18 cellular contexts compared by ENCODE assay signal in the genomic region with DNA sequence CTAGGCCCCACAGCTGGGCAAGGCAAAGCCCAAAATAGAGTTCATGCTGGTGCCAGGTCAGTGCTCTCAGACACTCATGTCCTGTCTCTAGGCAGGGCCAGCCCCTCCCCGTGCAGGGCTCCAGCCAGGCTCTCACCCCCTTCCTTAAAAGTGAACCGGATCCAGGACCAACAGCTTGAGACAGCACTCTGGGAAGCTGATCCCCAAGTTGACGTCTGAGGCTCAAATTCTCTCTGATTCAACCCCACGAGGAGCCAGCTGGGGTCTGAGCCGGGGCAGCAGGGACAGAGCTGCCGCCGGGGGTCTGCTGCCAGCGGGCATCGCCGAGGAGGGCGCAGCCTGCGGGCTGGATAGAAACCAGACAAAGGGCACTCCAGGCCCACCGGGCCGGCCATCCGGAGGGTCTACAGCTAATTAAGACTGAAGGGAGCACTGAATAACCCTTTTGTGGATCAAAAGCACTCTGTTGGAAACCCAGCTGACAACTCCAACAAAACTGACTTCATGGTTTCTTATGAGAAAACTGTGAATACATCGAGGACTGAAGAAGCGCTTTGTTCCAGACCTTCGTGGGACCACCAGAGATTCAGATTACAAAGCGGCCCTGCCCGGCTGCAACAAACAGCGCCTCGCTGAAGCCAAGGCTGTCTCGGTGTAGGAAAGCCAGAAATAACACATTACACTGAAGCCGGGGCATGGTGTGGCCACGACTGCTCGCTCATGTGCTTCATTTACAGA.
DNase-seq lines count a peak whose midpoint lies in the region; ATAC-seq and TF ChIP-seq lines count a peak whose summit lies in the region.
"Had no signal": no experiment of that assay in that cellular context is flagged by ENCODE, and none has a peak within 500 bp of the region (broad histone marks: within the 10 kb centered on the region; RNA-seq: fewer than 3 reads in every experiment).

No MANE protein-coding gene starts in this region.

- H3K9ac ChIP-seq in Karpas-422 (ENCODE audit: low read length) = no peak overlapping the region

- H3K36me3 Mint-ChIP-seq in activated naive CD4-positive, alpha-beta T cell treated with anti-CD3 and anti-CD28 coated beads for 36 hours (ENCODE audit: low read depth) = no peaks in the 10 kb centered on the region
- H3K36me3 Mint-ChIP-seq: naive B cell had no signal

- CTCF ChIA-PET in activated naive CD4-positive, alpha-beta T cell treated with anti-CD3 and anti-CD28 coated beads for 36 hours (lab: Charles Lee) = no interaction called here

- H3K9me2 ChIP-seq in Karpas-422 (replicated peaks; ENCODE audit: insufficient read depth, low read length) = no peaks in the 10 kb centered on the region

- peak; percentile 15 for DNase-seq in Karpas-422
- peak; percentile 61 for DNase-seq in epidermal melanocyte (ENCODE audit: insufficient read length, low spot score)
- DNase-seq in spleen = no peak
- no peak for DNase-seq in upper lobe of right lung
- DNase-seq in SKM-1 (lab: John Stamatoyannopoulos, UW; ENCODE audit: unreplicated experiment) = no peak
- DNase-seq in stimulated activated CD4-positive, alpha-beta T cell treated with anti-CD3 and anti-CD28 coated beads, Interleukin-2, amount 100 ng/mL, for 24 hours = no peak
- DNase-seq in activated naive CD4-positive, alpha-beta T cell treated with anti-CD3 and anti-CD28 coated beads for 36 hours = no peak
- DNase-seq: activated CD4-positive, alpha-beta memory T cell treated with anti-CD3 and anti-CD28 coated beads, Interleukin-2, amount 10 ng/mL, durations not matched to agents 7 days and 5 days; Calu3; cortex of kidney; GF-D8; naive B cell; NCI-H2029; NCI-H526; OCI-M1 had no signal

- H3K9me3 ChIP-seq in Karpas-422 (ENCODE audit: low read length) (no peaks in the 10 kb centered on the region), mesodermal cell (ENCODE audit: control insufficient read depth, low read length) (peaks cover 5% of the 10 kb centered on the region), spleen (no peaks in the 10 kb centered on the region), upper lobe of right lung (no peaks in the 10 kb centered on the region)
- H3K9me3 ChIP-seq: upper lobe of left lung had no signal

- H3K36me3 ChIP-seq in Karpas-422 (ENCODE audit: insufficient read depth, low read length) (no peaks in the 10 kb centered on the region), mesodermal cell (ENCODE audit: control insufficient read depth, insufficient read depth, low read length) (no peaks in the 10 kb centered on the region), spleen (no peaks in the 10 kb centered on the region), upper lobe of right lung (no peaks in the 10 kb centered on the region)
- H3K36me3 ChIP-seq: upper lobe of left lung had no signal

- 80 to 83% methylated on average over 23 to 24 of the region's 26 CpGs for WGBS in mesodermal cell (ENCODE audit: insufficient coverage in 2 of 2), 2 experiments
- WGBS in spleen, 5 donors = 73 to 87% (median 75%) methylated on average over 22 to 26 of the region's 26 CpGs

- H2AFZ ChIP-seq in Karpas-422 (ENCODE audit: low read length) = no peak overlapping the region

- no peak overlapping the region for H3K4me3 Mint-ChIP-seq in activated naive CD4-positive, alpha-beta T cell treated with anti-CD3 and anti-CD28 coated beads for 36 hours
- H3K4me3 Mint-ChIP-seq: activated CD4-positive, alpha-beta memory T cell treated with anti-CD3 and anti-CD28 coated beads, Interleukin-2, amount 10 ng/mL, durations not matched to agents 7 days and 5 days; naive B cell had no signal

- H3K4me2 ChIP-seq in Karpas-422 (ENCODE audit: low read depth, low read length, poor library complexity, severe bottlenecking) = no peak overlapping the region

- H3K4me3 ChIP-seq in Karpas-422 (ENCODE audit: low read length) (no peak overlapping the region), mesodermal cell (ENCODE audit: extremely low read depth, insufficient read depth, low read length, poor library complexity, severe bottlenecking) (no peak overlapping the region), spleen (peak overlapping the region in 2 of 8 donors; percentile 13 to 41), upper lobe of right lung (no peak overlapping the region)
- H3K4me3 ChIP-seq: upper lobe of left lung had no signal

- H3K27me3 ChIP-seq in Karpas-422 (ENCODE audit: low read length) (no peaks in the 10 kb centered on the region), spleen (replicated peaks in 1 of 7) (no peaks in the 10 kb centered on the region), upper lobe of right lung (no peaks in the 10 kb centered on the region)
- H3K27me3 ChIP-seq: upper lobe of left lung had no signal

- no peaks in the 10 kb centered on the region for H3K4me1 ChIP-seq in Karpas-422 (ENCODE audit: low read length)
- peaks cover 4% of the 10 kb centered on the region for H3K4me1 ChIP-seq in mesodermal cell (ENCODE audit: control insufficient read depth, insufficient read depth, low read length, poor library complexity, severe bottlenecking)
- H3K4me1 ChIP-seq in spleen = peaks cover 0 to 66% (median 20%) of the 10 kb centered on the region in 6 donors
- peaks cover 29% of the 10 kb centered on the region for H3K4me1 ChIP-seq in upper lobe of right lung

- TF ChIP-seq CTCF in spleen (IDR thresholded peaks at IDR 0.05 in 8 of 11, conservative IDR thresholded peaks at IDR 0.05 in 3 of 11) = no peak
- TF ChIP-seq CTCF in upper lobe of right lung (IDR thresholded peaks at IDR 0.05) = no peak

- no peaks in the 10 kb centered on the region for H4K20me1 ChIP-seq in Karpas-422 (ENCODE audit: insufficient read depth, low read depth, low read length)

- H3K27ac Mint-ChIP-seq in activated naive CD4-positive, alpha-beta T cell treated with anti-CD3 and anti-CD28 coated beads for 36 hours = no peak overlapping the region
- H3K27ac Mint-ChIP-seq: activated CD4-positive, alpha-beta memory T cell treated with anti-CD3 and anti-CD28 coated beads, Interleukin-2, amount 10 ng/mL, durations not matched to agents 7 days and 5 days had no signal

- ATAC-seq in upper lobe of right lung = no peak
- ATAC-seq: esophagus mucosa had no signal

- H3K27me3 Mint-ChIP-seq in activated naive CD4-positive, alpha-beta T cell treated with anti-CD3 and anti-CD28 coated beads for 36 hours (ENCODE audit: low read depth) = no peaks in the 10 kb centered on the region

- H3K9me3 Mint-ChIP-seq in activated naive CD4-positive, alpha-beta T cell treated with anti-CD3 and anti-CD28 coated beads for 36 hours = no peaks in the 10 kb centered on the region
- H3K9me3 Mint-ChIP-seq: activated CD4-positive, alpha-beta memory T cell treated with anti-CD3 and anti-CD28 coated beads, Interleukin-2, amount 10 ng/mL, durations not matched to agents 7 days and 5 days; naive B cell had no signal

- no peaks in the 10 kb centered on the region for H3K79me2 ChIP-seq in Karpas-422 (ENCODE audit: low read length)

- H3K4me1 Mint-ChIP-seq in activated naive CD4-positive, alpha-beta T cell treated with anti-CD3 and anti-CD28 coated beads for 36 hours (ENCODE audit: low read depth) = no peaks in the 10 kb centered on the region
- H3K4me1 Mint-ChIP-seq: activated CD4-positive, alpha-beta memory T cell treated with anti-CD3 and anti-CD28 coated beads, Interleukin-2, amount 10 ng/mL, durations not matched to agents 7 days and 5 days; naive B cell had no signal

- intact Hi-C loops in spleen (cut with DNase I; ENCODE audit: low total_unique reads) = no loop called here
- intact Hi-C loops in upper lobe of right lung (cut with DNase I) = no loop called here
- intact Hi-C loops in activated naive CD4-positive, alpha-beta T cell treated with anti-CD3 and anti-CD28 coated beads for 36 hours (cut with micrococcal nuclease) = no loop called here

- H3K27ac ChIP-seq in Karpas-422 (ENCODE audit: low read length) = no peak overlapping the region
- H3K27ac ChIP-seq in mesodermal cell (ENCODE audit: low read depth, low read length, severe bottlenecking) = peak overlapping the region; percentile 78
- peak overlapping the region; percentile 57 to 94 (median 82) for H3K27ac ChIP-seq in spleen
- H3K27ac ChIP-seq in upper lobe of right lung = no peak overlapping the region

- TF ChIP-seq POLR2A in spleen (IDR thresholded peaks at IDR 0.05) = no peak

Comparison
In these comparisons a context has a peak if more than half of its experiments do, and no peak if none do; other contexts are left out.
1. DNase-seq: peak in Karpas-422 (single experiment) and epidermal melanocyte (single experiment); none in spleen (single experiment), upper lobe of right lung (single experiment), SKM-1 (single experiment), stimulated activated CD4-positive, alpha-beta T cell treated with anti-CD3 and anti-CD28 coated beads, Interleukin-2, amount 100 ng/mL, for 24 hours (0 of 2) and activated naive CD4-positive, alpha-beta T cell treated with anti-CD3 and anti-CD28 coated beads for 36 hours (single experiment).
2. H3K27ac ChIP-seq: peak in mesodermal cell (single experiment) and spleen (8 of 8); none in Karpas-422 (single experiment) and upper lobe of right lung (single experiment).